Comparison of ENCODE assay signal across 17 cellular contexts in the genomic region with DNA sequence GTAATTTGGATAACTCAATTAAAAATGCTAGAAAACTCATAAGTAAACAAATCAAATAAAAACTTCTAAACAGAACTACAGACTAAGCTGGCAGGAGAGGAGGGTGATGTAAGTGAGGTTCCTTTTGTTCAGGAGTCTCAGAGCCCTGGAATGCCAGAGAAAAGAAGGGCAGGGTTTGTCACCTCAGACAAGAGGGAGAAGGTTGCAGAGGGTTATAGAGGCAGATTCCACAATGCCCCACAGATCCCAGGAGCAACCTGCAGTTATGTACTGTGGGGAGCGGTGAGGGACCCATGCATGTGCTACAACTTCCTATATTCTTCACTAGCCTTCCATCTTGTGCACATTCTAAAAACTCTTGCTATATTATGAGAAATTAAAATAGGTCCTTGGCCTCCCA.
A peak's percentile ranks its signal among the peaks of the same experiment; 100 is the strongest.
DNase-seq lines count a peak whose midpoint lies in the region; ATAC-seq and TF ChIP-seq lines count a peak whose summit lies in the region.
"Had no signal": no experiment of that assay in that cellular context is flagged by ENCODE, and none has a peak within 500 bp of the region (broad histone marks: within the 10 kb centered on the region; RNA-seq: fewer than 3 reads in every experiment).

No MANE protein-coding gene starts in this region.

- H3K4me3 Mint-ChIP-seq in HFFc6 (no peak overlapping the region), glutamatergic neuron (ENCODE audit: unreplicated experiment) (no peak overlapping the region)
- H3K4me3 Mint-ChIP-seq in stimulated activated naive B cell treated with anti-CD40 and anti-IgM and Interleukin-4, amounts not matched to agents 10 μg/mL and 1 μg/mL and 100 μg/mL, for 72 hours = no peak overlapping the region
- H3K4me3 Mint-ChIP-seq: CD8-positive, alpha-beta T cell had no signal

- H3K4me1 Mint-ChIP-seq in HFFc6 (ENCODE audit: low read depth) (peaks cover 21% of the 10 kb centered on the region), glutamatergic neuron (ENCODE audit: low read depth, unreplicated experiment) (peaks cover 2% of the 10 kb centered on the region)
- peaks cover 11 to 21% of the 10 kb centered on the region in 2 donors for H3K4me1 Mint-ChIP-seq in stimulated activated naive B cell treated with anti-CD40 and anti-IgM and Interleukin-4, amounts not matched to agents 10 μg/mL and 1 μg/mL and 100 μg/mL, for 72 hours

- H3K27me3 Mint-ChIP-seq in HFFc6 (ENCODE audit: insufficient read depth) = no peaks in the 10 kb centered on the region
- H3K27me3 Mint-ChIP-seq in stimulated activated naive B cell treated with anti-CD40 and anti-IgM and Interleukin-4, amounts not matched to agents 10 μg/mL and 1 μg/mL and 100 μg/mL, for 72 hours = no peaks in the 10 kb centered on the region
- no peaks in the 10 kb centered on the region for H3K27me3 Mint-ChIP-seq in glutamatergic neuron (ENCODE audit: unreplicated experiment)

- H3K9me3 Mint-ChIP-seq in HFFc6 (no peaks in the 10 kb centered on the region), glutamatergic neuron (ENCODE audit: unreplicated experiment) (no peaks in the 10 kb centered on the region)
- H3K9me3 Mint-ChIP-seq in stimulated activated naive B cell treated with anti-CD40 and anti-IgM and Interleukin-4, amounts not matched to agents 10 μg/mL and 1 μg/mL and 100 μg/mL, for 72 hours = peaks cover 5 to 11% of the 10 kb centered on the region in 2 donors

- H3K36me3 Mint-ChIP-seq in HFFc6 (ENCODE audit: low read depth) (peaks cover 21% of the 10 kb centered on the region; the same call in 1 of the 2 replicates), glutamatergic neuron (ENCODE audit: unreplicated experiment) (no peaks in the 10 kb centered on the region)
- H3K36me3 Mint-ChIP-seq in stimulated activated naive B cell treated with anti-CD40 and anti-IgM and Interleukin-4, amounts not matched to agents 10 μg/mL and 1 μg/mL and 100 μg/mL, for 72 hours = no peaks in the 10 kb centered on the region
- H3K36me3 Mint-ChIP-seq: CD8-positive, alpha-beta T cell had no signal

- no peak for ATAC-seq in stimulated activated naive B cell treated with anti-CD40 and anti-IgM and Interleukin-4, amounts not matched to agents 10 μg/mL and 1 μg/mL and 100 μg/mL, for 72 hours (replicated peaks)
- ATAC-seq: CD8-positive, alpha-beta T cell; PC-3; SK-N-SH treated with all-trans-retinoic acid at 6 μM for 48 hours had no signal

- 0 out of 2 replicates have a peak overlapping the region, but pooled peaks have one; percentile 15 for H3K27ac Mint-ChIP-seq in HFFc6
- no peak overlapping the region for H3K27ac Mint-ChIP-seq in stimulated activated naive B cell treated with anti-CD40 and anti-IgM and Interleukin-4, amounts not matched to agents 10 μg/mL and 1 μg/mL and 100 μg/mL, for 72 hours
- H3K27ac Mint-ChIP-seq in glutamatergic neuron (ENCODE audit: unreplicated experiment) = no peak overlapping the region
- H3K27ac Mint-ChIP-seq: CD8-positive, alpha-beta T cell had no signal

- DNase-seq in AG08396 (ENCODE audit: low spot score) (peak; percentile 31), HFFc6 (peak; percentile 19), astrocyte of the hippocampus (ENCODE audit: low read depth, low spot score) (peak; percentile 23), kidney glomerular epithelial cell (lab: John Stamatoyannopoulos, UW) (peak; percentile 3), COLO668 (lab: John Stamatoyannopoulos, UW; ENCODE audit: unreplicated experiment) (no peak), DMS 273 (lab: John Stamatoyannopoulos, UW; ENCODE audit: unreplicated experiment) (no peak), glutamatergic neuron (no peak)
- DNase-seq in stimulated activated naive B cell treated with anti-CD40 and anti-IgM and Interleukin-4, amounts not matched to agents 10 μg/mL and 1 μg/mL and 100 μg/mL, for 72 hours = no peak
- DNase-seq: CD8-positive, alpha-beta T cell; Karpas-422; NCI-H1092 treated with DMSO at 0.1 percent for 48 hours; NCI-H1694 treated with DMSO at 0.1 percent for 48 hours; NCI-H748 treated with DMSO at 0.1 percent for 48 hours; PC-3; RPMI8226; SIG-M5 had no signal

- TF ChIP-seq CTCF in HFFc6 (IDR thresholded peaks at IDR 0.05) (no peak), glutamatergic neuron (IDR thresholded peaks at IDR 0.05; ENCODE audit: partially characterized antibody, unreplicated experiment) (no peak)

Comparison
In these comparisons a context has a peak if more than half of its experiments do, and no peak if none do; other contexts are left out.
1. DNase-seq: peak in AG08396 (single experiment), HFFc6 (single experiment), astrocyte of the hippocampus (single experiment) and kidney glomerular epithelial cell (single experiment); none in COLO668 (single experiment), stimulated activated naive B cell treated with anti-CD40 and anti-IgM and Interleukin-4, amounts not matched to agents 10 μg/mL and 1 μg/mL and 100 μg/mL, for 72 hours (single experiment), DMS 273 (single experiment) and glutamatergic neuron (single experiment).